ENCODE assay signal across 1 cellular context in the genomic region with DNA sequence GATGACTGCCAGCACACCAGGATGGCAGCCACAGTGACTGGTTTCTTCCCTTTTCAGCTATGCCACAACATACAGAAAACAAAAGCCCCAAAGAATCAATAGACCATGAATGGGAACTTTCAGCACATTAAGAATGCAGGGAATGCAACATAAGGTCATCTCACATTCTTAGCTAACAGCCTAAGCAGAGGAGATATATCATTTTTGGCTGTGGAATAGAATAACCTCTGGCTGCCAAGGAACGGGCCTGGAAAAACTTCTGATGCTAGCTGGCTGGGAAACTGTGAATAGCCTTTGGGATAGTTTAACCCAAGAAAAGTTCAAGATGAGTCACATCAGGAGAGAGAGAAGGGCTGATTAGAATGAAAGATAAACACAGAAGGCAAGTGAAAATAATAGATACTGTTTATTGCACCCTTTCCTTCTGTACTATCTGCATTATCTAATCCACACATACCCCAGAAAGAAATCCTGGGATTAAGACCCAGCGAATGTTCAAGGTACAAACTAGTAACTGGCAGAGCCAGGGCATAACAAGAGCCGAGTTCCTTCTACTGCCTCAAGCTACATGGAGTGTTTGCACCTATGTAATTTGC.
TF ChIP-seq lines count a peak whose summit lies in the region.

No MANE protein-coding gene starts in this region.

TF ChIP-seq in HCT116, 20 proteins besides CTCF, POLR2A, EP300 and RAD21 (continued from another document):
- TF ChIP-seq, protein P1, sequence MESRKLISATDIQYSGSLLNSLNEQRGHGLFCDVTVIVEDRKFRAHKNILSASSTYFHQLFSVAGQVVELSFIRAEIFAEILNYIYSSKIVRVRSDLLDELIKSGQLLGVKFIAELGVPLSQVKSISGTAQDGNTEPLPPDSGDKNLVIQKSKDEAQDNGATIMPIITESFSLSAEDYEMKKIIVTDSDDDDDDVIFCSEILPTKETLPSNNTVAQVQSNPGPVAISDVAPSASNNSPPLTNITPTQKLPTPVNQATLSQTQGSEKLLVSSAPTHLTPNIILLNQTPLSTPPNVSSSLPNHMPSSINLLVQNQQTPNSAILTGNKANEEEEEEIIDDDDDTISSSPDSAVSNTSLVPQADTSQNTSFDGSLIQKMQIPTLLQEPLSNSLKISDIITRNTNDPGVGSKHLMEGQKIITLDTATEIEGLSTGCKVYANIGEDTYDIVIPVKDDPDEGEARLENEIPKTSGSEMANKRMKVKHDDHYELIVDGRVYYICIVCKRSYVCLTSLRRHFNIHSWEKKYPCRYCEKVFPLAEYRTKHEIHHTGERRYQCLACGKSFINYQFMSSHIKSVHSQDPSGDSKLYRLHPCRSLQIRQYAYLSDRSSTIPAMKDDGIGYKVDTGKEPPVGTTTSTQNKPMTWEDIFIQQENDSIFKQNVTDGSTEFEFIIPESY (IDR thresholded peaks at IDR 0.05; ENCODE audit: extremely low read depth, insufficient replicate concordance, low read length) = no peak
- TF ChIP-seq ZFX (IDR thresholded peaks at IDR 0.05) = no peak
- TF ChIP-seq EZH2phosphoT487 (IDR thresholded peaks at IDR 0.05; ENCODE audit: borderline replicate concordance) = no peak
- TF ChIP-seq SP1 (IDR thresholded peaks at IDR 0.05; ENCODE audit: low read depth) = peak; percentile 48
- TF ChIP-seq CBX3 (IDR thresholded peaks at IDR 0.05; ENCODE audit: low read depth) = peak; percentile 47; the same call in 1 of the 2 replicates
- TF ChIP-seq EZH2 (IDR thresholded peaks at IDR 0.05) = no peak
- peak; percentile 58 for TF ChIP-seq JUND (IDR thresholded peaks at IDR 0.05)
- TF ChIP-seq FOSL1 (IDR thresholded peaks at IDR 0.05; ENCODE audit: low read depth) = peak; percentile 45
- TF ChIP-seq, protein P2, sequence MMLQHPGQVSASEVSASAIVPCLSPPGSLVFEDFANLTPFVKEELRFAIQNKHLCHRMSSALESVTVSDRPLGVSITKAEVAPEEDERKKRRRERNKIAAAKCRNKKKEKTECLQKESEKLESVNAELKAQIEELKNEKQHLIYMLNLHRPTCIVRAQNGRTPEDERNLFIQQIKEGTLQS (IDR thresholded peaks at IDR 0.05) = no peak
- no peak for TF ChIP-seq ZNF274 (IDR thresholded peaks at IDR 0.05; ENCODE audit: low read depth, low read length)
- TF ChIP-seq SIN3A (IDR thresholded peaks at IDR 0.05; ENCODE audit: low read depth) = no peak
